ENCODE assay signal across 18 cellular contexts in genomic region chr7:127909424-127910152, GRCh38.
DNase-seq lines count a peak whose midpoint lies in the region; ATAC-seq and TF ChIP-seq lines count a peak whose summit lies in the region.
"Had no signal": no experiment of that assay in that cellular context is flagged by ENCODE, and none has a peak within 500 bp of the region (broad histone marks: within the 10 kb centered on the region; RNA-seq: fewer than 3 reads in every experiment).

No MANE protein-coding gene starts in this region.

- no peaks in the 10 kb centered on the region for H3K9me3 Mint-ChIP-seq in activated naive CD8-positive, alpha-beta T cell treated with anti-CD3 and anti-CD28 coated beads, Interleukin-2, amount 50 U/mL, for 24 hours
- no peaks in the 10 kb centered on the region for H3K9me3 Mint-ChIP-seq in activated naive CD8-positive, alpha-beta T cell treated with anti-CD3 and anti-CD28 coated beads for 36 hours
- no peaks in the 10 kb centered on the region for H3K9me3 Mint-ChIP-seq in WTC11
- H3K9me3 Mint-ChIP-seq: CD4-positive, CD25-positive, alpha-beta regulatory T cell; GM23338; H9; HFFc6 had no signal

- H3K4me3 Mint-ChIP-seq in activated naive CD8-positive, alpha-beta T cell treated with anti-CD3 and anti-CD28 coated beads, Interleukin-2, amount 50 U/mL, for 24 hours = no peak overlapping the region
- H3K4me3 Mint-ChIP-seq in activated naive CD8-positive, alpha-beta T cell treated with anti-CD3 and anti-CD28 coated beads for 36 hours = no peak overlapping the region
- no peak overlapping the region for H3K4me3 Mint-ChIP-seq in WTC11
- H3K4me3 Mint-ChIP-seq: CD4-positive, CD25-positive, alpha-beta regulatory T cell; GM23338; H9; HFFc6 had no signal

- no peaks in the 10 kb centered on the region for H3K27me3 Mint-ChIP-seq in activated naive CD8-positive, alpha-beta T cell treated with anti-CD3 and anti-CD28 coated beads, Interleukin-2, amount 50 U/mL, for 24 hours
- H3K27me3 Mint-ChIP-seq in activated naive CD8-positive, alpha-beta T cell treated with anti-CD3 and anti-CD28 coated beads for 36 hours = no peaks in the 10 kb centered on the region
- no peaks in the 10 kb centered on the region for H3K27me3 Mint-ChIP-seq in WTC11 (ENCODE audit: low read depth)
- H3K27me3 Mint-ChIP-seq: CD4-positive, CD25-positive, alpha-beta regulatory T cell had no signal

- ATAC-seq in activated naive CD8-positive, alpha-beta T cell treated with anti-CD3 and anti-CD28 coated beads, Interleukin-2, amount 50 U/mL, for 24 hours = no peak
- no peak for ATAC-seq in WTC11
- ATAC-seq in left lobe of liver = peak; percentile 22
- no peak for ATAC-seq in GM18505 (IDR thresholded peaks at IDR 0.05; ENCODE audit: unreplicated experiment)
- no peak for ATAC-seq in GM21526 (IDR thresholded peaks at IDR 0.05; ENCODE audit: low FRiP score, unreplicated experiment)
- no peak for ATAC-seq in HG03378 (IDR thresholded peaks at IDR 0.05; ENCODE audit: unreplicated experiment)
- ATAC-seq: GM23338 had no signal

- H3K36me3 Mint-ChIP-seq in activated naive CD8-positive, alpha-beta T cell treated with anti-CD3 and anti-CD28 coated beads, Interleukin-2, amount 50 U/mL, for 24 hours (ENCODE audit: low read depth) = peaks cover 53% of the 10 kb centered on the region
- peaks cover 36% of the 10 kb centered on the region for H3K36me3 Mint-ChIP-seq in activated naive CD8-positive, alpha-beta T cell treated with anti-CD3 and anti-CD28 coated beads for 36 hours
- peaks cover 9% of the 10 kb centered on the region; the same call in 1 of the 2 replicates for H3K36me3 Mint-ChIP-seq in WTC11

- peak overlapping the region; percentile 17 for H3K27ac Mint-ChIP-seq in activated naive CD8-positive, alpha-beta T cell treated with anti-CD3 and anti-CD28 coated beads, Interleukin-2, amount 50 U/mL, for 24 hours
- H3K27ac Mint-ChIP-seq in activated naive CD8-positive, alpha-beta T cell treated with anti-CD3 and anti-CD28 coated beads for 36 hours = no peak overlapping the region
- H3K27ac Mint-ChIP-seq in WTC11 = no peak overlapping the region
- H3K27ac Mint-ChIP-seq: CD4-positive, CD25-positive, alpha-beta regulatory T cell; GM23338; H9 had no signal

- CTCF ChIA-PET in WTC11 (lab: Charles Lee) = no interaction called here

- TF ChIP-seq CTCF in WTC11 (IDR thresholded peaks at IDR 0.05) = no peak

- no peak for DNase-seq in activated naive CD8-positive, alpha-beta T cell treated with anti-CD3 and anti-CD28 coated beads, Interleukin-2, amount 50 U/mL, for 24 hours
- no peak for DNase-seq in activated naive CD8-positive, alpha-beta T cell treated with anti-CD3 and anti-CD28 coated beads for 36 hours
- DNase-seq in WTC11 (ENCODE audit: low spot score) (no peak), left lobe of liver (ENCODE audit: low spot score) (no peak)
- no peak for DNase-seq in activated CD4-positive, alpha-beta T cell treated with anti-CD3 and anti-CD28 coated beads for 1 hour
- DNase-seq: CD4-positive, CD25-positive, alpha-beta regulatory T cell; H9; HFFc6; MM.1S; NCI-H2029; NCI-H446 treated with DMSO at 0.1 percent for 48 hours; NCI-H526; Right ventricle myocardium superior; RPMI8226 had no signal

- peaks cover 54% of the 10 kb centered on the region for H3K4me1 Mint-ChIP-seq in activated naive CD8-positive, alpha-beta T cell treated with anti-CD3 and anti-CD28 coated beads, Interleukin-2, amount 50 U/mL, for 24 hours
- peaks cover 32% of the 10 kb centered on the region for H3K4me1 Mint-ChIP-seq in activated naive CD8-positive, alpha-beta T cell treated with anti-CD3 and anti-CD28 coated beads for 36 hours
- H3K4me1 Mint-ChIP-seq in WTC11 = peaks cover 23% of the 10 kb centered on the region

- POLR2A ChIA-PET in WTC11 (lab: Charles Lee) = interaction anchor here (0.7 kb wide), 1 partner anchor 193 kb away, joined by 5 read pairs; no protein-coding TSS in a partner anchor

- TF ChIP-seq POLR2A in GM18505 (IDR thresholded peaks at IDR 0.05; ENCODE audit: borderline replicate concordance, extremely low read depth, insufficient read depth, insufficient read length) = no peak

TF ChIP-seq in WTC11, 78 proteins besides CTCF, POLR2A, EP300 and RAD21:
- no peak for TF ChIP-seq FOXP4 (CRISPR knock-in tag; IDR thresholded peaks at IDR 0.05)
- TF ChIP-seq ZNF121 (CRISPR knock-in tag; IDR thresholded peaks at IDR 0.05) = 0 out of 2 replicates have a peak, but pooled peaks have one; percentile 57
- no peak for TF ChIP-seq ZNF425 (CRISPR knock-in tag; conservative IDR thresholded peaks at IDR 0.05)
